Comparison of ENCODE assay signal across 7 cellular contexts in the genomic region with DNA sequence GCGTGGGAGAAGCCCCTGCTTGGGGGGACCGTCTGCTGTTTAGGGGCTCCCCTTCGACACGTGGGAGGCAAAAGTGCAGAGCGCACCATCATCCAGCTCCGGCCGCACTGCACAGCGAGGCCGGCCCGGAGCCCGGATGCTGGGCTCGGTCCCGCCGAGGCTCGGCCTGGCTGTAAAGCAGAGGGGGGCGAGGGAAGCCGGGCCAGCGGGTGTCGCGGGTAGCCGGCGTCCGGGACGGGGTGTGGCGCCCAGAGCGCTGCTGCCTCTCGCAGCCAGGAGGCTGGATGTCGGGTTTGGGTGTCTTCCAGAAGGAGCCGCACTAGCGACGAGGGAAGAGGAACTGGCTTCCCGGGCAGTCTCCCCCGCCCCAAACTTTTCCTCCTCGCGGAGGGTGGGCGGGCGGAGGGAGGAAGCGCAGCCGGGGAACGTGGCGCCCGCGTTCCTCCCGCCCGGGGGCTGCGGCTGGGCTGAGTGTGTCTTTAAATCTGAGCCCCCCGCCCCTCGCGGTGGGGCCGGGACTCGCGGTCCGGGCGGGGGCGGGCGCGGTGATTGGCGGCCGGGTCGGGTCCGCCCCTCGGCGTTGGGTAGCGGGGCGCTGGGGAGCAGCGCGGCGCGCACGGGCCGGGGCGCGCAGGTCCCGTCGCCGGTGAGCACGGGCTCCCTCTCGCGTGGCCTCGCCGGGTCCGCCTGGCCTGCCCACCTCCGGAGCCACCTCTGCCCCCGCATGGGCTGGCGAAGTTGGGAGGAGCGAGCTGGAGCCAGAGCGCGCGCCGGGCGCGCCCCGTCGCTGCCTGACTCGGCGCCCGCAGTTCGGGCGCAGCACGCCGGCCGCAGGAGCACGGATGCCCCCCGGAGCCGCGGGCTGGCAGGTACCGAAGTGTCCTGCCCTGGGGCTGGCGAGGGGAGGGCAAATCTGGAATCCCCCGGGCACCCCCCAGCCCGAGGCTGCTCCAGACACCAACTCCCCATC. TPM values are rescaled to one million over a fixed set of nuclear protein-coding genes. Genes with fewer than 3 reads are reported as not detected.
DNase-seq lines count a peak whose midpoint lies in the region; ATAC-seq and TF ChIP-seq lines count a peak whose summit lies in the region.

Gene PALD1, plus strand, starts transcription at position 577 of the 970 bp plus-strand sequence. CDS start 47,185 bp downstream, outside the sequence.

- no peak for TF ChIP-seq CTCF in GM13976 (IDR thresholded peaks at IDR 0.05; ENCODE audit: borderline replicate concordance, control extremely low read depth, extremely low read depth, insufficient read depth, missing control alignments)
- no peak for TF ChIP-seq CTCF in mesothelial cell of epicardium (IDR thresholded peaks at IDR 0.05; ENCODE audit: unreplicated experiment)

- intact Hi-C loops in activated CD4-positive, alpha-beta memory T cell treated with anti-CD3 and anti-CD28 coated beads for 36 hours (cut with micrococcal nuclease) = loop anchor here (5.0 kb wide), 2 partner anchors 76 to 339 kb away; partner anchors contain the start of genes EIF4EBP2 and SGPL1

- DNase-seq in GM13976 (ENCODE audit: low spot score) = peak; percentile 77
- DNase-seq in NAMALWA (ENCODE audit: low spot score) = peak; percentile 35
- DNase-seq in activated CD4-positive, alpha-beta memory T cell treated with anti-CD3 and anti-CD28 coated beads for 36 hours = peak; percentile 49
- DNase-seq in effector memory CD8-positive, alpha-beta T cell = peak in 1 of 3 experiments; percentile 14
- DNase-seq in mesothelial cell of epicardium (ENCODE audit: low spot score in 2 of 2, unreplicated experiment in 2 of 2) = peak; percentile 41 to 70
- DNase-seq in stimulated activated naive CD4-positive, alpha-beta T cell (lab: John Stamatoyannopoulos, UW) = peak in 4 of 6 experiments; percentile 24 to 42 (median 28)

- in situ Hi-C loops in GM13976 (cut with MboI; ENCODE audit: low sequenced_read_pairs, unreplicated experiment) = no loop called here

- peaks cover 10% of the 10 kb centered on the region for H3K27me3 Mint-ChIP-seq in activated CD4-positive, alpha-beta memory T cell treated with anti-CD3 and anti-CD28 coated beads for 36 hours
- peaks cover 21 to 51% of the 10 kb centered on the region in 2 donors for H3K27me3 Mint-ChIP-seq in effector memory CD8-positive, alpha-beta T cell
- H3K27me3 Mint-ChIP-seq in mesothelial cell of epicardium (ENCODE audit: low read depth) = peaks cover 63% of the 10 kb centered on the region

- peaks cover 32% of the 10 kb centered on the region for H3K4me1 Mint-ChIP-seq in activated CD4-positive, alpha-beta memory T cell treated with anti-CD3 and anti-CD28 coated beads for 36 hours (ENCODE audit: low read depth)
- peaks cover 20 to 40% of the 10 kb centered on the region in 2 donors for H3K4me1 Mint-ChIP-seq in effector memory CD8-positive, alpha-beta T cell (ENCODE audit: low read depth in 2 of 2)
- H3K4me1 Mint-ChIP-seq in mesothelial cell of epicardium = peaks cover 5% of the 10 kb centered on the region

- POLR2A ChIA-PET in activated CD4-positive, alpha-beta memory T cell treated with anti-CD3 and anti-CD28 coated beads for 36 hours (lab: Charles Lee) = no interaction called here

- no peaks in the 10 kb centered on the region for H3K9me3 Mint-ChIP-seq in activated CD4-positive, alpha-beta memory T cell treated with anti-CD3 and anti-CD28 coated beads for 36 hours
- no peaks in the 10 kb centered on the region for H3K9me3 Mint-ChIP-seq in effector memory CD8-positive, alpha-beta T cell
- H3K9me3 Mint-ChIP-seq in mesothelial cell of epicardium = no peaks in the 10 kb centered on the region

- peak within 1 kb of the TSS; percentile 55 for H3K27ac Mint-ChIP-seq in activated CD4-positive, alpha-beta memory T cell treated with anti-CD3 and anti-CD28 coated beads for 36 hours
- peak within 1 kb of the TSS; percentile 57 to 78 for H3K27ac Mint-ChIP-seq in effector memory CD8-positive, alpha-beta T cell
- no peak within 1 kb of the TSS for H3K27ac Mint-ChIP-seq in mesothelial cell of epicardium

- H3K36me3 Mint-ChIP-seq in activated CD4-positive, alpha-beta memory T cell treated with anti-CD3 and anti-CD28 coated beads for 36 hours = no peaks in the 10 kb centered on the region
- peaks cover 12% of the 10 kb centered on the region for H3K36me3 Mint-ChIP-seq in effector memory CD8-positive, alpha-beta T cell (ENCODE audit: insufficient read depth)
- H3K36me3 Mint-ChIP-seq in mesothelial cell of epicardium = no peaks in the 10 kb centered on the region

- CTCF ChIA-PET in activated CD4-positive, alpha-beta memory T cell treated with anti-CD3 and anti-CD28 coated beads for 36 hours (lab: Charles Lee) = interaction anchor here (0.5 to 4.8 kb wide), 3 partner anchors 17 to 73 kb away, joined by 3 to 23 read pairs (median 3); no protein-coding TSS in a partner anchor

- ATAC-seq in effector memory CD8-positive, alpha-beta T cell (replicated peaks) = peak; percentile 21
- no peak for ATAC-seq in HG02938 (IDR thresholded peaks at IDR 0.05; ENCODE audit: unreplicated experiment)

- peak within 1 kb of the TSS; percentile 65 for H3K4me3 Mint-ChIP-seq in activated CD4-positive, alpha-beta memory T cell treated with anti-CD3 and anti-CD28 coated beads for 36 hours
- peak within 1 kb of the TSS; percentile 74 to 82 for H3K4me3 Mint-ChIP-seq in effector memory CD8-positive, alpha-beta T cell
- H3K4me3 Mint-ChIP-seq in mesothelial cell of epicardium = peak within 1 kb of the TSS; percentile 69

RNA-seq across cellular contexts. Expression of gene PALD1, which starts in this region (rescaled TPM):
- under 1 TPM; 0.41 to 0.48 TPM for total RNA-seq in activated CD4-positive, alpha-beta memory T cell treated with anti-CD3 and anti-CD28 coated beads for 36 hours
- 4.9 to 5.6 TPM (median 4.9 TPM) in 3 replicates for total RNA-seq in mesothelial cell of epicardium

Comparison
In these comparisons a context has a peak if more than half of its experiments do, and no peak if none do; other contexts are left out.
1. Peak in DNase-seq in activated CD4-positive, alpha-beta memory T cell treated with anti-CD3 and anti-CD28 coated beads for 36 hours; RNA of the gene not detected or under 1 TPM.